In genomic region chr22:23026777-23027176, GRCh38 we compare ENCODE assay signal across 29 cellular contexts.
"Had no signal": no experiment of that assay in that cellular context is flagged by ENCODE, and none has a peak within 500 bp of the region (broad histone marks: within the 10 kb centered on the region; RNA-seq: fewer than 3 reads in every experiment).

No MANE protein-coding gene starts in this region.

- H3K4me1 Mint-ChIP-seq: natural killer cell; nephron; stimulated activated naive CD8-positive, alpha-beta T cell treated with anti-CD3 and anti-CD28 coated beads, Interleukin-15, amount 100 ng/mL, for 72 hours had no signal

- H3K4me1 ChIP-seq: parathyroid adenoma, psoas muscle, right lobe of liver, sigmoid colon, suprapubic skin, testis, tibial artery, transverse colon, upper lobe of right lung, uterus had no signal

- DNase-seq: natural killer cell; occipital lobe; ovary; posterior cingulate gyrus; psoas muscle; right cardiac atrium; right lobe of liver; sigmoid colon; small intestine; stimulated activated CD4-positive, alpha-beta T cell treated with anti-CD3 and anti-CD28 coated beads, Interleukin-15, amount 100 ng/mL, for 24 hours; stimulated activated CD4-positive, alpha-beta T cell treated with anti-CD3 and anti-CD28 coated beads, Interleukin-2, amount 100 ng/mL, for 24 hours; stimulated activated CD4-positive, alpha-beta T cell treated with anti-CD3 and anti-CD28 coated beads, Interleukin-2, amount 100 ng/mL, for 48 hours; stimulated activated CD4-positive, alpha-beta T cell treated with anti-CD3 and anti-CD28 coated beads, Interleukin-4, amount 100 ng/mL, for 24 hours; stimulated activated naive CD4-positive, alpha-beta T cell; stimulated activated naive CD8-positive, alpha-beta T cell treated with anti-CD3 and anti-CD28 coated beads, Interleukin-15, amount 100 ng/mL, for 72 hours; stimulated activated naive CD8-positive, alpha-beta T cell treated with anti-CD3 and anti-CD28 coated beads, Interleukin-15, Interleukin-2, amounts not matched to agents 100 U/mL and 50 U/mL, for 24 hours; substantia nigra; testis; tibial artery; transverse colon; upper lobe of right lung; uterus had no signal

- H3K27me3 ChIP-seq: neural progenitor cell, ovary, right lobe of liver, sigmoid colon, suprapubic skin, testis, tibial artery, transverse colon, upper lobe of right lung, uterus had no signal

- H3K4me3 Mint-ChIP-seq: natural killer cell; nephron; neural progenitor cell; stimulated activated memory B cell treated with anti-CD40 and anti-IgM and Interleukin-4, amounts not matched to agents 10 μg/mL and 1 μg/mL and 100 μg/mL, for 72 hours; stimulated activated naive CD8-positive, alpha-beta T cell treated with anti-CD3 and anti-CD28 coated beads, Interleukin-15, amount 100 ng/mL, for 72 hours; type B pancreatic cell had no signal

- H3K9me3 ChIP-seq: ovary, psoas muscle, right lobe of liver, sigmoid colon, suprapubic skin, testis, tibial artery, transverse colon, upper lobe of right lung, uterus had no signal

- H3K36me3 ChIP-seq: neural progenitor cell, ovary, right lobe of liver, sigmoid colon, suprapubic skin, tibial artery, transverse colon, upper lobe of right lung, uterus had no signal

- H3K9me3 Mint-ChIP-seq: natural killer cell, type B pancreatic cell had no signal

- H3K4me2 ChIP-seq: neural progenitor cell had no signal

- H3K27me3 Mint-ChIP-seq: stimulated activated memory B cell treated with anti-CD40 and anti-IgM and Interleukin-4, amounts not matched to agents 10 μg/mL and 1 μg/mL and 100 μg/mL, for 72 hours; stimulated activated naive CD8-positive, alpha-beta T cell treated with anti-CD3 and anti-CD28 coated beads, Interleukin-15, amount 100 ng/mL, for 72 hours; type B pancreatic cell had no signal

- H3K36me3 Mint-ChIP-seq: natural killer cell, neural progenitor cell, type B pancreatic cell had no signal

- H3K4me3 ChIP-seq: neural progenitor cell, ovary, psoas muscle, right lobe of liver, sigmoid colon, suprapubic skin, testis, tibial artery, transverse colon, upper lobe of right lung, uterus had no signal

- H2AFZ ChIP-seq: neural progenitor cell, parathyroid adenoma had no signal

- H3K27ac Mint-ChIP-seq: natural killer cell; nephron; neural progenitor cell; progenitor cell of endocrine pancreas; stimulated activated memory B cell treated with anti-CD40 and anti-IgM and Interleukin-4, amounts not matched to agents 10 μg/mL and 1 μg/mL and 100 μg/mL, for 72 hours; stimulated activated naive CD8-positive, alpha-beta T cell treated with anti-CD3 and anti-CD28 coated beads, Interleukin-15, amount 100 ng/mL, for 72 hours; type B pancreatic cell had no signal

- H3K79me2 ChIP-seq: parathyroid adenoma had no signal

- ATAC-seq: natural killer cell; psoas muscle; right cardiac atrium; right lobe of liver; stimulated activated memory B cell treated with anti-CD40 and anti-IgM and Interleukin-4, amounts not matched to agents 10 μg/mL and 1 μg/mL and 100 μg/mL, for 72 hours; stimulated activated naive CD8-positive, alpha-beta T cell treated with anti-CD3 and anti-CD28 coated beads, Interleukin-15, amount 100 ng/mL, for 72 hours; stimulated activated naive CD8-positive, alpha-beta T cell treated with anti-CD3 and anti-CD28 coated beads, Interleukin-15, Interleukin-2, amounts not matched to agents 100 U/mL and 50 U/mL, for 24 hours; upper lobe of right lung had no signal

- H3K27ac ChIP-seq: neural progenitor cell, ovary, parathyroid adenoma, psoas muscle, right lobe of liver, sigmoid colon, suprapubic skin, testis, tibial artery, transverse colon, upper lobe of right lung, uterus had no signal
